Comparison of ENCODE assay signal across 27 cellular contexts in genomic region chr19:54047626-54048025, GRCh38. TPM values are rescaled to one million over a fixed set of nuclear protein-coding genes. Genes with fewer than 3 reads are reported as not detected.
"Had no signal": no experiment of that assay in that cellular context is flagged by ENCODE, and none has a peak within 500 bp of the region (broad histone marks: within the 10 kb centered on the region; RNA-seq: fewer than 3 reads in every experiment).

No MANE protein-coding gene starts in this region.

- H3K4me1 ChIP-seq: adrenal gland, breast epithelium, gastroesophageal sphincter, neural progenitor cell, prostate gland, right atrium auricular region, tibial artery had no signal

- H3K27ac Mint-ChIP-seq: activated naive CD4-positive, alpha-beta T cell treated with anti-CD3 and anti-CD28 coated beads, Interleukin-2, amount 50 U/mL, for 72 hours; memory B cell; naive B cell; neural progenitor cell had no signal

- H3K36me3 Mint-ChIP-seq: activated naive CD4-positive, alpha-beta T cell treated with anti-CD3 and anti-CD28 coated beads, Interleukin-2, amount 50 U/mL, for 72 hours; memory B cell; naive B cell; neural progenitor cell had no signal

- H2AFZ ChIP-seq: neural progenitor cell had no signal

- H3K4me1 Mint-ChIP-seq: memory B cell, naive B cell, neural progenitor cell had no signal

- H3K27ac ChIP-seq: adrenal gland, breast epithelium, coronary artery, gastroesophageal sphincter, neural progenitor cell, prostate gland, right atrium auricular region, tibial artery, VCaP had no signal

- H3K9me3 ChIP-seq: adrenal gland, left lung, mucosa of descending colon, prostate gland, right atrium auricular region had no signal

- H3K27me3 ChIP-seq: adrenal gland, right atrium auricular region had no signal

- FAIRE-seq: astrocyte, endometrium, urothelium cell line had no signal

- H3K4me2 ChIP-seq: neural progenitor cell had no signal

- H3K4me3 ChIP-seq: adrenal gland, breast epithelium, coronary artery, gastroesophageal sphincter, heart right ventricle, left lung, mucosa of descending colon, neural progenitor cell, prostate gland, right atrium auricular region, tibial artery had no signal

- H3K36me3 ChIP-seq: adrenal gland, breast epithelium, gastroesophageal sphincter, heart right ventricle, left lung, neural progenitor cell, prostate gland, right atrium auricular region, tibial artery had no signal

- H3K27me3 Mint-ChIP-seq: memory B cell had no signal

- H3K4me3 Mint-ChIP-seq: memory B cell, naive B cell, neural progenitor cell had no signal

- DNase-seq: activated CD4-positive, alpha-beta T cell treated with anti-CD3 and anti-CD28 coated beads, Interleukin-2, amount 50 U/mL, for 1 hour; activated CD4-positive, CD25-positive, alpha-beta regulatory T cell treated with anti-CD3 and anti-CD28 coated beads, Interleukin-2, amount 50 U/mL, for 72 hours; activated gamma-delta T cell; erythroblast; heart right ventricle; left lung; mucosa of descending colon; naive B cell; stimulated activated naive CD8-positive, alpha-beta T cell treated with anti-CD3 and anti-CD28 coated beads, Interleukin-15, Interleukin-2, amounts not matched to agents 100 U/mL and 50 U/mL, for 24 hours; substantia nigra; T1000; tibial artery had no signal

- ATAC-seq: activated naive CD4-positive, alpha-beta T cell treated with anti-CD3 and anti-CD28 coated beads, Interleukin-2, amount 50 U/mL, for 72 hours; gastroesophageal sphincter; heart right ventricle; left lung; mucosa of descending colon; stimulated activated naive CD8-positive, alpha-beta T cell treated with anti-CD3 and anti-CD28 coated beads, Interleukin-15, Interleukin-2, amounts not matched to agents 100 U/mL and 50 U/mL, for 24 hours had no signal

RNA-seq across cellular contexts. Expression of gene VSTM1, which starts 16.1 kb away (rescaled TPM):
- total RNA-seq: activated naive CD4-positive, alpha-beta T cell treated with anti-CD3 and anti-CD28 coated beads, Interleukin-2, amount 50 U/mL, for 72 hours; breast epithelium; gastroesophageal sphincter; kidney epithelial cell; mucosa of descending colon; osteocyte; right atrium auricular region had no signal
- polyA plus RNA-seq: adrenal gland, heart right ventricle had no signal

RNA-seq across cellular contexts. Expression of gene TARM1, which starts 33.5 kb away (rescaled TPM):
- total RNA-seq: activated naive CD4-positive, alpha-beta T cell treated with anti-CD3 and anti-CD28 coated beads, Interleukin-2, amount 50 U/mL, for 72 hours; adrenal gland; astrocyte; breast epithelium; gastroesophageal sphincter; heart right ventricle; kidney epithelial cell; left lung; mucosa of descending colon; osteocyte; right atrium auricular region had no signal
- polyA plus RNA-seq: adrenal gland, heart right ventricle had no signal

RNA-seq across cellular contexts. Expression of gene CACNG6, which starts 56.2 kb away (rescaled TPM):
- total RNA-seq: activated naive CD4-positive, alpha-beta T cell treated with anti-CD3 and anti-CD28 coated beads, Interleukin-2, amount 50 U/mL, for 72 hours; adrenal gland; breast epithelium; gastroesophageal sphincter; heart right ventricle; kidney epithelial cell; mucosa of descending colon; osteocyte had no signal
- polyA plus RNA-seq: adrenal gland, heart right ventricle had no signal
